ENCODE assay signal across 24 cellular contexts in genomic region chr16:8607214-8607613, GRCh38. TPM values are rescaled to one million over a fixed set of nuclear protein-coding genes. Genes with fewer than 3 reads are reported as not detected.
A peak's percentile ranks its signal among the peaks of the same experiment; 100 is the strongest.
DNase-seq lines count a peak whose midpoint lies in the region; TF ChIP-seq lines count a peak whose summit lies in the region.
"Had no signal": no experiment of that assay in that cellular context is flagged by ENCODE, and none has a peak within 500 bp of the region (broad histone marks: within the 10 kb centered on the region; RNA-seq: fewer than 3 reads in every experiment).

No MANE protein-coding gene starts in this region.

- POLR2A ChIA-PET in HEK293 (lab: Yijun Ruan, JAX), result no interaction called here

- no peak overlapping the region for H3K27ac ChIP-seq in HEK293 (ENCODE audit: extremely low read depth, low read depth, low read length)
- H3K27ac ChIP-seq: 22Rv1; A549; BLaER1 treated with 17β-estradiol and CSF1 and Interleukin-3, amounts not matched to agents 10 nM and 100 nM; C4-2B had no signal

- CTCF ChIA-PET in HEK293 (lab: Yijun Ruan, JAX), result no interaction called here

- no peaks in the 10 kb centered on the region for H3K36me3 ChIP-seq in HEK293 (ENCODE audit: control insufficient read depth in 2 of 2, insufficient read depth in 1 of 2, low read length in 2 of 2)
- H3K36me3 ChIP-seq: BLaER1 treated with 17β-estradiol and CSF1 and Interleukin-3, amounts not matched to agents 10 nM and 100 nM had no signal

- no peak overlapping the region for H3K4me3 ChIP-seq in HEK293 (ENCODE audit: low read depth, low read length)
- H3K4me3 ChIP-seq: A549; BLaER1 treated with 17β-estradiol and CSF1 and Interleukin-3, amounts not matched to agents 10 nM and 100 nM; GM12878 had no signal

- H3K9me3 ChIP-seq in HEK293 (ENCODE audit: control insufficient read depth, insufficient read depth, low read depth, low read length), result no peaks in the 10 kb centered on the region
- H3K9me3 ChIP-seq: A549, Caco-2 had no signal

- no peaks in the 10 kb centered on the region for H3K4me1 ChIP-seq in HEK293 (ENCODE audit: control insufficient read depth, insufficient read depth, low read length)
- H3K4me1 ChIP-seq: A549; BLaER1 treated with 17β-estradiol and CSF1 and Interleukin-3, amounts not matched to agents 10 nM and 100 nM; Caco-2 had no signal

- no peak for TF ChIP-seq CTCF in HEK293 (tag by site-specific recombination; IDR thresholded peaks at IDR 0.05)

- intact Hi-C loops in posterior vena cava (cut with DNase I), result no loop called here

- DNase-seq in left kidney (ENCODE audit: low read depth, low spot score), result peak; percentile 46
- DNase-seq in posterior vena cava (ENCODE audit: low spot score), result peak; percentile 24
- DNase-seq in NCI-H1694 (lab: John Stamatoyannopoulos, UW), result no peak
- no peak for DNase-seq in DMS153 treated with DMSO at 0.1 percent for 48 hours (lab: John Stamatoyannopoulos, UW; ENCODE audit: unreplicated experiment)
- DNase-seq: AML-193; Caco-2; Calu3; CD4-positive, alpha-beta T cell; CD8-positive, alpha-beta T cell; DMS53; DMS79; DND-41; EL; GDM1 had no signal

TF ChIP-seq in HEK293, 187 proteins besides CTCF, POLR2A, EP300 and RAD21:
- TF ChIP-seq ZNF239 (tag by site-specific recombination; IDR thresholded peaks at IDR 0.05) (no peak), ZFHX2 (tag by site-specific recombination; conservative IDR thresholded peaks at IDR 0.05) (peak; percentile 72), EGR2 (tag by site-specific recombination; IDR thresholded peaks at IDR 0.05; ENCODE audit: low read depth) (peak; percentile 83), ZNF121 (tag by site-specific recombination; IDR thresholded peaks at IDR 0.05) (no peak)

RNA-seq across cellular contexts. Expression of gene METTL22, which starts 14.3 kb away (rescaled TPM):
- 10 to 100 TPM; 27.4 to 30.7 TPM for total RNA-seq in posterior vena cava

RNA-seq across cellular contexts. Expression of gene TMEM114, which starts 16.9 kb away (rescaled TPM):
- total RNA-seq in posterior vena cava, result not detected
- total RNA-seq: A172; B cell; Caco-2; Calu3; CD4-positive, alpha-beta T cell; CD8-positive, alpha-beta T cell; Daoy; G401; GM12878 had no signal

Comparison
In these comparisons a context has a peak if more than half of its experiments do, and no peak if none do; other contexts are left out.
1. DNase-seq: peak in left kidney (single experiment) and posterior vena cava (single experiment); none in NCI-H1694 (single experiment) and DMS153 treated with DMSO at 0.1 percent for 48 hours (single experiment).